Comparison of ENCODE assay signal across 24 cellular contexts in genomic region chr1:161483361-161483760, GRCh38. TPM values are rescaled to one million over a fixed set of nuclear protein-coding genes. Genes with fewer than 3 reads are reported as not detected.
A peak's percentile ranks its signal among the peaks of the same experiment; 100 is the strongest.
DNase-seq lines count a peak whose midpoint lies in the region; ATAC-seq, FAIRE-seq and TF ChIP-seq lines count a peak whose summit lies in the region.
"Had no signal": no experiment of that assay in that cellular context is flagged by ENCODE, and none has a peak within 500 bp of the region (broad histone marks: within the 10 kb centered on the region; RNA-seq: fewer than 3 reads in every experiment).

No MANE protein-coding gene starts in this region.

- WGBS in K562 (ENCODE audit: insufficient coverage, low coverage, missing lambda C conversion rate), result 53% methylated on average over 3 of the region's 3 CpGs
- whole genome bisulfite sequencing in mesendoderm (ENCODE audit: extremely low coverage, insufficient coverage, low lambda C conversion rate), result no CpG with 5 or more reads among the region's 3 CpGs

- 0 out of 2 replicates have a peak, but pooled peaks have one; percentile 12 for TF ChIP-seq CTCF in A673 (conservative IDR thresholded peaks at IDR 0.05; ENCODE audit: low read depth, low read length)
- TF ChIP-seq CTCF in K562 (IDR thresholded peaks at IDR 0.05 in 2 of 3, conservative IDR thresholded peaks at IDR 0.05 in 1 of 3; ENCODE audit: insufficient read depth in 2 of 3, low read depth in 1 of 3, low read length in 3 of 3), result peak in 1 of 3 experiments; percentile 3; a peak in 1 of 6 replicates
- no peak for TF ChIP-seq CTCF in Calu3 (IDR thresholded peaks at IDR 0.05; ENCODE audit: unreplicated experiment)

- no peak overlapping the region for H3K27ac Mint-ChIP-seq in Calu3 (ENCODE audit: unreplicated experiment)
- H3K27ac Mint-ChIP-seq: CD14-positive monocyte; CD8-positive, alpha-beta memory T cell; IgD-negative memory B cell; T-cell had no signal

- no peak overlapping the region for H2BK5ac ChIP-seq in mesendoderm (ENCODE audit: low read length)

- H3K79me2 ChIP-seq in K562 (ENCODE audit: control insufficient read depth, insufficient read depth, low read length), result no peaks in the 10 kb centered on the region
- no peaks in the 10 kb centered on the region for H3K79me2 ChIP-seq in mesendoderm (ENCODE audit: control insufficient read depth, insufficient read depth, low read length)

- no peak overlapping the region for H2BK120ac ChIP-seq in mesendoderm (ENCODE audit: low read depth, low read length)

- POLR2A ChIA-PET in A673 (lab: Charles Lee; ENCODE audit: low non-redundant PET), result no interaction called here
- POLR2A ChIA-PET in K562 (lab: Yijun Ruan, JAX), result interaction anchor here (1.0 kb wide), 1 partner anchor 11 kb away, joined by 3 read pairs; no protein-coding TSS in a partner anchor

- no peaks in the 10 kb centered on the region for H3K9me3 Mint-ChIP-seq in Calu3 (ENCODE audit: low read depth, unreplicated experiment)
- H3K9me3 Mint-ChIP-seq: CD8-positive, alpha-beta memory T cell; IgD-negative memory B cell; T-cell had no signal

- peaks cover 24% of the 10 kb centered on the region for H3K27me3 Mint-ChIP-seq in Calu3 (ENCODE audit: unreplicated experiment)

- H3K9ac ChIP-seq in K562 (ENCODE audit: insufficient read depth in 1 of 2, low read depth in 2 of 2, low read length in 2 of 2), result no peak overlapping the region
- H3K9ac ChIP-seq in mesendoderm (ENCODE audit: low read length), result no peak overlapping the region
- H3K9ac ChIP-seq: GM23248 had no signal

- intact Hi-C loops in A673 (cut with micrococcal nuclease; ENCODE audit: unreplicated experiment), result no loop called here
- intact Hi-C loops in K562 (cut with micrococcal nuclease), result loop anchor here (10.0 kb wide), 3 partner anchors 141 to 551 kb away; partner anchors contain the start of gene DUSP12
- intact Hi-C loops in Calu3 (cut with micrococcal nuclease; ENCODE audit: unreplicated experiment), result no loop called here

- H2AK5ac ChIP-seq in mesendoderm (ENCODE audit: low read length), result no peak overlapping the region

- 0 out of 2 replicates have a peak overlapping the region, but pooled peaks have one; percentile 5 for H2AFZ ChIP-seq in K562 (ENCODE audit: low read depth, low read length)
- H2AFZ ChIP-seq: GM23248 had no signal

- no peak overlapping the region for H3K4ac ChIP-seq in mesendoderm (ENCODE audit: low read depth, low read length)

- H3K4me1 ChIP-seq in A673 (ENCODE audit: insufficient read depth, low read length, poor library complexity, severe bottlenecking) (no peaks in the 10 kb centered on the region), K562 (replicated peaks in 1 of 2; ENCODE audit: control insufficient read depth in 2 of 2, insufficient read depth in 2 of 2, low read length in 2 of 2) (peaks cover 10 to 16% of the 10 kb centered on the region in 2 experiments), mesendoderm (ENCODE audit: control insufficient read depth, low read depth, low read length) (no peaks in the 10 kb centered on the region)
- H3K4me1 ChIP-seq: BE2C, SJCRH30 had no signal

- no peak for TF ChIP-seq RAD21 in K562 (CRISPR knock-in tag; conservative IDR thresholded peaks at IDR 0.05 in 1 of 2, IDR thresholded peaks at IDR 0.05 in 1 of 2)

- TF ChIP-seq POLR2A in K562 (conservative IDR thresholded peaks at IDR 0.05), result no peak

- DNase-seq in A673 (ENCODE audit: low spot score) (no peak), H7 (peak; percentile 56), K562 (ENCODE audit: extremely low read depth in 1 of 4, low spot score in 3 of 4) (peak in 2 of 4 experiments; percentile 17 to 19), mesendoderm (peak; percentile 19), Calu3 (no peak)
- no peak for DNase-seq in activated naive CD4-positive, alpha-beta T cell treated with anti-CD3 and anti-CD28 coated beads, Interleukin-2, amount 50 U/mL, for 16 hours
- DNase-seq: ACHN; BE2C; CD8-positive, alpha-beta memory T cell; DMS153; HCEC 1CT; NCI-H1048; NCI-H1417; NCI-H1694 treated with DMSO at 0.1 percent for 48 hours; NCI-H2081; NCI-H2227 treated with DMSO at 0.1 percent for 48 hours; NCI-H526 treated with DMSO at 0.1 percent for 48 hours; SJCRH30; T-cell had no signal

- no peak overlapping the region for H4K5ac ChIP-seq in mesendoderm (ENCODE audit: low read length)

- H2BK15ac ChIP-seq in mesendoderm (replicated peaks; ENCODE audit: low read depth), result no peak overlapping the region

- BruUV-seq in A673 (replicated peaks; lab: Mats Ljungman, UMichigan) (no TSS peak), K562 (replicated peaks; lab: Mats Ljungman, UMichigan) (no TSS peak), Calu3 (replicated peaks; lab: Mats Ljungman, UMichigan) (no TSS peak)

- ATAC-seq in K562, result peak; percentile 57
- ATAC-seq in GM21526 (IDR thresholded peaks at IDR 0.05; ENCODE audit: low FRiP score, unreplicated experiment), result no peak
- ATAC-seq: T-cell had no signal

- TF ChIP-seq EP300 in K562 (IDR thresholded peaks at IDR 0.05; ENCODE audit: low read length), result no peak

- H3K4me3 Mint-ChIP-seq in Calu3 (ENCODE audit: low read depth, unreplicated experiment), result no peak overlapping the region
- H3K4me3 Mint-ChIP-seq: CD8-positive, alpha-beta memory T cell; IgD-negative memory B cell; T-cell had no signal

- H3K36me3 Mint-ChIP-seq in Calu3 (ENCODE audit: insufficient read depth, unreplicated experiment), result no peaks in the 10 kb centered on the region
- H3K36me3 Mint-ChIP-seq: CD8-positive, alpha-beta memory T cell; IgD-negative memory B cell; T-cell had no signal

- H3K27ac ChIP-seq in A673 (ENCODE audit: low read depth, low read length, poor library complexity, severe bottlenecking) (no peak overlapping the region), K562 (ENCODE audit: extremely low read depth, low read depth, low read length) (no peak overlapping the region), mesendoderm (ENCODE audit: low read depth, low read length) (no peak overlapping the region)
- H3K27ac ChIP-seq: GM23248, SJCRH30 had no signal

- H4K20me1 ChIP-seq in K562 (replicated peaks; ENCODE audit: control insufficient read depth, insufficient read depth, low read length), result no peaks in the 10 kb centered on the region

- H3K4me2 ChIP-seq in K562 (ENCODE audit: insufficient read depth, low read length) (no peak overlapping the region), mesendoderm (ENCODE audit: low read length) (no peak overlapping the region)

- in situ Hi-C loops in K562 (cut with MboI), result no loop called here

- no peaks in the 10 kb centered on the region for H3K79me1 ChIP-seq in mesendoderm (ENCODE audit: low read length)

- H3K9me3 ChIP-seq in A673 (ENCODE audit: low read depth, low read length, poor library complexity, severe bottlenecking) (no peaks in the 10 kb centered on the region), K562 (replicated peaks; ENCODE audit: control insufficient read depth, insufficient read depth, low read depth, low read length) (no peaks in the 10 kb centered on the region)
- H3K9me3 ChIP-seq: BE2C, SJCRH30 had no signal

- no peaks in the 10 kb centered on the region for H3K9me1 ChIP-seq in K562 (ENCODE audit: control insufficient read depth, insufficient read depth, low read length)

- H3K36me3 ChIP-seq in A673 (ENCODE audit: insufficient read depth, low read length, poor library complexity, severe bottlenecking) (no peaks in the 10 kb centered on the region), H7 (replicated peaks; ENCODE audit: control insufficient read depth, insufficient read depth, low read length) (no peaks in the 10 kb centered on the region), K562 (ENCODE audit: control insufficient read depth, insufficient read depth, low read length) (no peaks in the 10 kb centered on the region), mesendoderm (ENCODE audit: control insufficient read depth, insufficient read depth, low read length) (no peaks in the 10 kb centered on the region)
- H3K36me3 ChIP-seq: BE2C, SJCRH30 had no signal

- no peaks in the 10 kb centered on the region for H3K4me1 Mint-ChIP-seq in Calu3 (ENCODE audit: low read depth, unreplicated experiment)
- H3K4me1 Mint-ChIP-seq: T-cell had no signal

- no peak overlapping the region for H3K18ac ChIP-seq in mesendoderm (ENCODE audit: low read length)

- H3K4me3 ChIP-seq in A673 (ENCODE audit: low read depth, low read length, poor library complexity, severe bottlenecking) (no peak overlapping the region), H7 (ENCODE audit: insufficient read depth, low read depth, low read length) (no peak overlapping the region), K562 (no peak overlapping the region), mesendoderm (ENCODE audit: low read length) (no peak overlapping the region)
- H3K4me3 ChIP-seq: GM23248, SJCRH30 had no signal

- no peak overlapping the region for H3K56ac ChIP-seq in mesendoderm (ENCODE audit: low read length)

- H3K27me3 ChIP-seq in A673 (replicated peaks; ENCODE audit: insufficient read depth, low read depth, low read length, poor library complexity) (peaks cover 9% of the 10 kb centered on the region), H7 (ENCODE audit: control insufficient read depth, insufficient read depth, low read length) (peaks cover 15% of the 10 kb centered on the region), K562 (ENCODE audit: control insufficient read depth in 2 of 2, insufficient read depth in 2 of 2, low read length in 2 of 2) (no peaks in the 10 kb centered on the region; a peak in 1 of 5 replicates), mesendoderm (ENCODE audit: insufficient read depth, low read length, poor library complexity) (no peaks in the 10 kb centered on the region)
- H3K27me3 ChIP-seq: SJCRH30 had no signal

- CTCF ChIA-PET in A673 (lab: Charles Lee) (no interaction called here), K562 (lab: Yijun Ruan, JAX; ENCODE audit: low intra/inter-chr PET ratio) (interaction anchor here (0.5 kb wide), 1 partner anchor 258 kb away, joined by 3 read pairs; no protein-coding TSS in a partner anchor), Calu3 (lab: Charles Lee) (interaction anchor here (0.7 kb wide), 1 partner anchor 258 kb away, joined by 5 read pairs; the partner anchor contains the start of gene TOMM40L)

- FAIRE-seq in K562 (lab: Jason Lieb, UNC), result no peak

- no peak overlapping the region for H4K8ac ChIP-seq in mesendoderm (ENCODE audit: low read depth, low read length)

- no peak overlapping the region for H3K23ac ChIP-seq in mesendoderm (ENCODE audit: low read length)

RNA-seq across cellular contexts. Expression of gene FCGR2A, which starts 21.9 kb away (rescaled TPM):
- total RNA-seq in A673 (2021) (not detected in 2 replicates), K562 (2014; rRNA removed) (101 and 112 TPM in 2 replicates), K562 (2014; rRNA removed; fragmentation: Illumina TruSeq; extraction: Trizol) (113 and 127 TPM in 2 replicates), K562 (2015; rRNA removed; fragmentation: Illumina TruSeq; extraction: Trizol) (117 and 130 TPM in 2 replicates), K562 (2021) (84.4 and 97.8 TPM in 2 replicates), Calu3 (2022) (not detected in 2 replicates)
- total RNA-seq in H7 (2014; rRNA removed; shearing (Covaris generic)), result not detected in 2 replicates
- 389 and 599 TPM in 2 replicates for total RNA-seq in K562 (2011; cell fraction: chromatin; rRNA removed; ENCODE audit: low replicate concordance)
- total RNA-seq in K562 (2011; cell fraction: nucleolus; rRNA removed), result 541 and 613 TPM in 2 replicates
- total RNA-seq in K562 (2011; cell fraction: nucleoplasm; rRNA removed), result 545 and 616 TPM in 2 replicates
- polyA plus RNA-seq in K562 (2011; rRNA removed) (373 and 504 TPM in 2 replicates), K562 (2014; fragmentation: Illumina TruSeq; extraction: Trizol) (147 and 151 TPM in 2 replicates), K562 (2014; fragmentation: Nextera tagmentation; extraction: Ambion mirVana) (100 to 1,000 TPM in 1 of 2 experiments, 10 to 100 TPM in 1; 80.0 to 112 TPM), K562 (2014; rRNA removed) (124 and 132 TPM in 2 replicates)
- 431 and 516 TPM in 2 replicates for polyA plus RNA-seq in K562 (2011; cell fraction: cytosol; rRNA removed)
- polyA plus RNA-seq in K562 (2011; cell fraction: nucleus; rRNA removed), result 298 and 350 TPM in 2 replicates
- 85.7 and 203 TPM in 2 replicates for polyA plus RNA-seq in K562 (2012)
- polyA minus RNA-seq in K562 (2011; rRNA and poly(A)+ RNA removed), result 536 and 660 TPM in 2 replicates
- 195 and 278 TPM in 2 replicates for polyA minus RNA-seq in K562 (2011; cell fraction: cytosol; rRNA and poly(A)+ RNA removed)
- 253 and 509 TPM in 2 replicates for polyA minus RNA-seq in K562 (2011; cell fraction: nucleus; rRNA and poly(A)+ RNA removed)
- polyA plus RNA-seq in mesendoderm (2013, experiment 1 of 2), result 0.62 TPM
- 0.50 TPM for polyA plus RNA-seq in mesendoderm (2013, experiment 2 of 2)
- total RNA-seq: Daoy, GM23248 had no signal
- polyA plus RNA-seq: CD8-positive, alpha-beta memory T cell; GM23248 had no signal

RNA-seq across cellular contexts. Expression of gene HSPA6, which starts 41.0 kb away (rescaled TPM):
- total RNA-seq in A673 (2021) (0.28 and 0.37 TPM in 2 replicates), K562 (2014; rRNA removed) (3.0 and 3.3 TPM in 2 replicates), K562 (2014; rRNA removed; fragmentation: Illumina TruSeq; extraction: Trizol) (1.1 and 1.6 TPM in 2 replicates), K562 (2015; rRNA removed; fragmentation: Illumina TruSeq; extraction: Trizol) (2.3 and 2.4 TPM in 2 replicates), K562 (2021) (3.0 and 3.9 TPM in 2 replicates), Calu3 (2022) (1.3 and 1.9 TPM in 2 replicates)
- 0.04 TPM in 1 of 2 replicates, not detected in the other for total RNA-seq in H7 (2014; rRNA removed; shearing (Covaris generic))
- total RNA-seq in K562 (2011; cell fraction: chromatin; rRNA removed; ENCODE audit: low replicate concordance), result 16.7 and 32.8 TPM in 2 replicates
- 22.5 and 30.7 TPM in 2 replicates for total RNA-seq in K562 (2011; cell fraction: nucleolus; rRNA removed)
- 11.7 and 19.8 TPM in 2 replicates for total RNA-seq in K562 (2011; cell fraction: nucleoplasm; rRNA removed)
- polyA plus RNA-seq in K562 (2011; rRNA removed) (10.0 and 14.3 TPM in 2 replicates), K562 (2014; fragmentation: Illumina TruSeq; extraction: Trizol) (2.3 and 2.7 TPM in 2 replicates), K562 (2014; fragmentation: Nextera tagmentation; extraction: Ambion mirVana) (under 1 TPM; 0.15 to 0.21 TPM), K562 (2014; rRNA removed) (4.6 and 4.7 TPM in 2 replicates)
- polyA plus RNA-seq in K562 (2011; cell fraction: cytosol; rRNA removed), result 14.1 and 14.5 TPM in 2 replicates
- 74.9 and 104 TPM in 2 replicates for polyA plus RNA-seq in K562 (2011; cell fraction: nucleus; rRNA removed)
- polyA plus RNA-seq in K562 (2012), result 5.0 and 15.7 TPM in 2 replicates
- 5.8 and 5.9 TPM in 2 replicates for polyA minus RNA-seq in K562 (2011; rRNA and poly(A)+ RNA removed)
- 2.6 and 3.2 TPM in 2 replicates for polyA minus RNA-seq in K562 (2011; cell fraction: cytosol; rRNA and poly(A)+ RNA removed)
- polyA minus RNA-seq in K562 (2011; cell fraction: nucleus; rRNA and poly(A)+ RNA removed), result 10.4 and 13.9 TPM in 2 replicates
- not detected for polyA plus RNA-seq in mesendoderm (2013, experiment 1 of 2)
- not detected for polyA plus RNA-seq in mesendoderm (2013, experiment 2 of 2)
- total RNA-seq: GM23248 had no signal

Comparison
In these comparisons a context has a peak if more than half of its experiments do, and no peak if none do; other contexts are left out.
1. DNase-seq: peak in H7 (single experiment) and mesendoderm (single experiment); none in A673 (single experiment), activated naive CD4-positive, alpha-beta T cell treated with anti-CD3 and anti-CD28 coated beads, Interleukin-2, amount 50 U/mL, for 16 hours (single experiment) and Calu3 (single experiment).
2. RNA of gene FCGR2A, which starts 21.9 kb away (total RNA-seq): 84.4 to 616 TPM in K562; not detected in Calu3, not detected in A673 and not detected in H7; every median in the first group is over 10 times any median in the second.